24 cellular contexts compared by ENCODE assay signal in the genomic region with DNA sequence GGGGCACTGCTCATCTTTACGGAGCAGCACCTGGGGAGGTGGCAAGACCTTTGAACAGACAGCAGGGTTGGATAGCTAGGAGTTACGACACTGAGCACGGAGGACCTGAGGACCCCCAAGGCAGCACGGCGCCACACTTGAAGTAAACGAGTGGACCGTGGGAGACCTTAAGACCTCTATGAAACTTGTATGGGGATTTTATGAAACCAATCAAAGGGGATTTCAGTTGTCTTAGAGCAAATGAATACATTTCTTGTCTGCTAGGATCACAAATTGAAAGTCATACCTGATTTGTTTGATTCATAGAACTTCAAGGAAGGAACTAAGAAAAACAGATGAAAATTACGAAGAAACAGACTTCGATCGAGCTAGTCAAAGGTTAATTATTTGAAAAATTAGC.
"Had no signal": no experiment of that assay in that cellular context is flagged by ENCODE, and none has a peak within 500 bp of the region (broad histone marks: within the 10 kb centered on the region; RNA-seq: fewer than 3 reads in every experiment).

No MANE protein-coding gene starts in this region.

- H3K4me3 ChIP-seq: colonic mucosa, coronary artery, dorsolateral prefrontal cortex, esophagus muscularis mucosa, esophagus squamous epithelium, gastrocnemius medialis, gastroesophageal sphincter, heart left ventricle, heart right ventricle had no signal

- DNase-seq: colonic mucosa; cortex of kidney; dermis blood vessel endothelial cell; dorsolateral prefrontal cortex; effector CD4-positive, alpha-beta T cell; effector CD8-positive, alpha-beta T cell; effector memory CD4-positive, alpha-beta T cell; effector memory CD8-positive, alpha-beta T cell; endodermal cell; erythroblast; esophagus squamous epithelium; foreskin fibroblast; foreskin keratinocyte; foreskin melanocyte; gastrocnemius medialis; glutamatergic neuron; head of caudate nucleus; heart left ventricle; heart right ventricle had no signal

- H3K4me1 ChIP-seq: colonic mucosa, esophagus muscularis mucosa, esophagus squamous epithelium, foreskin keratinocyte, gastrocnemius medialis, gastroesophageal sphincter had no signal

- H3K27me3 Mint-ChIP-seq: effector memory CD8-positive, alpha-beta T cell had no signal

- H3K9me3 Mint-ChIP-seq: dendritic cell treated with granulocyte-macrophage colony-stimulating factor and Interleukin-4, amounts not matched to agents 40 ng/mL and 50 ng/mL, for 4 days had no signal

- H3K27me3 ChIP-seq: colonic mucosa, esophagus muscularis mucosa, esophagus squamous epithelium, gastrocnemius medialis, gastroesophageal sphincter, heart left ventricle, heart right ventricle had no signal

- H3K4me3 Mint-ChIP-seq: dendritic cell treated with granulocyte-macrophage colony-stimulating factor and Interleukin-4, amounts not matched to agents 40 ng/mL and 50 ng/mL, for 4 days; effector memory CD8-positive, alpha-beta T cell; endodermal cell had no signal

- H3K36me3 ChIP-seq: colonic mucosa, esophagus muscularis mucosa, esophagus squamous epithelium, gastrocnemius medialis, gastroesophageal sphincter had no signal

- H3K27ac Mint-ChIP-seq: dendritic cell treated with granulocyte-macrophage colony-stimulating factor and Interleukin-4, amounts not matched to agents 40 ng/mL and 50 ng/mL, for 4 days; effector memory CD8-positive, alpha-beta T cell; endodermal cell had no signal

- H3K27ac ChIP-seq: colonic mucosa, coronary artery, dorsolateral prefrontal cortex, epithelial cell of prostate, esophagus muscularis mucosa, esophagus squamous epithelium, foreskin keratinocyte, gastrocnemius medialis, gastroesophageal sphincter, heart left ventricle, heart right ventricle had no signal

- H3K9me3 ChIP-seq: colonic mucosa, esophagus muscularis mucosa, esophagus squamous epithelium, gastrocnemius medialis, gastroesophageal sphincter had no signal
